Comparison of ENCODE assay signal across 23 cellular contexts in genomic region chrX:130563476-130563875, GRCh38.
DNase-seq lines count a peak whose midpoint lies in the region; ATAC-seq lines count a peak whose summit lies in the region.
"Had no signal": no experiment of that assay in that cellular context is flagged by ENCODE, and none has a peak within 500 bp of the region (broad histone marks: within the 10 kb centered on the region; RNA-seq: fewer than 3 reads in every experiment).

No MANE protein-coding gene starts in this region.

- intact Hi-C loops in activated CD4-positive, alpha-beta T cell treated with anti-CD3 and anti-CD28 coated beads for 36 hours (cut with DNase I, micrococcal nuclease): no loop called here

- H3K4me3 Mint-ChIP-seq in activated CD4-positive, alpha-beta T cell treated with anti-CD3 and anti-CD28 coated beads for 36 hours: no peak overlapping the region
- H3K4me3 Mint-ChIP-seq: activated CD4-positive, alpha-beta memory T cell treated with anti-CD3 and anti-CD28 coated beads for 36 hours; activated naive CD8-positive, alpha-beta T cell treated with anti-CD3 and anti-CD28 coated beads, Interleukin-2, amount 50 U/mL, for 24 hours; CD14-positive monocyte; neural progenitor cell; WTC11 had no signal

- ATAC-seq in GM18870 (IDR thresholded peaks at IDR 0.05; ENCODE audit: unreplicated experiment) (peak; percentile 65), GM19468 (IDR thresholded peaks at IDR 0.05; ENCODE audit: extremely low read depth, unreplicated experiment) (peak; percentile 32), HG03108 (IDR thresholded peaks at IDR 0.05; ENCODE audit: unreplicated experiment) (peak; percentile 69), HG02885 (IDR thresholded peaks at IDR 0.05; ENCODE audit: poor library complexity, unreplicated experiment) (no peak)
- ATAC-seq in activated CD4-positive, alpha-beta T cell treated with anti-CD3 and anti-CD28 coated beads for 36 hours: no peak
- ATAC-seq: activated naive CD8-positive, alpha-beta T cell treated with anti-CD3 and anti-CD28 coated beads, Interleukin-2, amount 50 U/mL, for 24 hours; sciatic nerve; stimulated activated naive CD8-positive, alpha-beta T cell treated with anti-CD3 and anti-CD28 coated beads, Interleukin-15, Interleukin-2, amounts not matched to agents 100 U/mL and 50 U/mL, for 24 hours; WTC11 had no signal

- H3K27me3 Mint-ChIP-seq in activated CD4-positive, alpha-beta T cell treated with anti-CD3 and anti-CD28 coated beads for 36 hours: peaks cover 4% of the 10 kb centered on the region
- H3K27me3 Mint-ChIP-seq: activated naive CD8-positive, alpha-beta T cell treated with anti-CD3 and anti-CD28 coated beads, Interleukin-2, amount 50 U/mL, for 24 hours had no signal

- H3K36me3 Mint-ChIP-seq in activated CD4-positive, alpha-beta T cell treated with anti-CD3 and anti-CD28 coated beads for 36 hours (ENCODE audit: low read depth): no peaks in the 10 kb centered on the region
- H3K36me3 Mint-ChIP-seq: activated CD4-positive, alpha-beta memory T cell treated with anti-CD3 and anti-CD28 coated beads for 36 hours; CD14-positive monocyte; neural progenitor cell; WTC11 had no signal

- H3K4me1 Mint-ChIP-seq in activated CD4-positive, alpha-beta T cell treated with anti-CD3 and anti-CD28 coated beads for 36 hours: no peaks in the 10 kb centered on the region
- H3K4me1 Mint-ChIP-seq: activated naive CD8-positive, alpha-beta T cell treated with anti-CD3 and anti-CD28 coated beads, Interleukin-2, amount 50 U/mL, for 24 hours; CD14-positive monocyte; neural progenitor cell had no signal

- peak; percentile 60 for DNase-seq in kidney tubule cell (ENCODE audit: low spot score)
- no peak for DNase-seq in activated CD4-positive, alpha-beta T cell treated with anti-CD3 and anti-CD28 coated beads for 36 hours
- DNase-seq in activated T-cell treated with anti-CD3 and anti-CD28 coated beads, Interleukin-2, amount 50 U/mL, for 1 hour: no peak
- DNase-seq: activated CD4-positive, alpha-beta memory T cell treated with anti-CD3 and anti-CD28 coated beads for 36 hours; activated CD8-positive, alpha-beta memory T cell treated with anti-CD3 and anti-CD28 coated beads, Interleukin-2, amount 50 U/mL, for 48 hours; activated gamma-delta T cell; activated naive CD8-positive, alpha-beta T cell treated with anti-CD3 and anti-CD28 coated beads, Interleukin-2, amount 50 U/mL, for 24 hours; Karpas-422; kidney; MV-4-11; NCI-H146; NCI-H510A; SHP77 treated with DMSO at 0.1 percent for 48 hours; stimulated activated naive CD8-positive, alpha-beta T cell treated with anti-CD3 and anti-CD28 coated beads, Interleukin-15, Interleukin-2, amounts not matched to agents 100 U/mL and 50 U/mL, for 24 hours; uterus had no signal

- CTCF ChIA-PET in activated CD4-positive, alpha-beta T cell treated with anti-CD3 and anti-CD28 coated beads for 36 hours (lab: Charles Lee): no interaction called here

- POLR2A ChIA-PET in activated CD4-positive, alpha-beta T cell treated with anti-CD3 and anti-CD28 coated beads for 36 hours (lab: Charles Lee): no interaction called here

- H3K9me3 Mint-ChIP-seq in activated CD4-positive, alpha-beta T cell treated with anti-CD3 and anti-CD28 coated beads for 36 hours (ENCODE audit: low read depth): no peaks in the 10 kb centered on the region
- H3K9me3 Mint-ChIP-seq: activated CD4-positive, alpha-beta memory T cell treated with anti-CD3 and anti-CD28 coated beads for 36 hours; activated naive CD8-positive, alpha-beta T cell treated with anti-CD3 and anti-CD28 coated beads, Interleukin-2, amount 50 U/mL, for 24 hours; neural progenitor cell had no signal

- H3K27ac Mint-ChIP-seq in activated CD4-positive, alpha-beta T cell treated with anti-CD3 and anti-CD28 coated beads for 36 hours: no peak overlapping the region
- H3K27ac Mint-ChIP-seq: activated CD4-positive, alpha-beta memory T cell treated with anti-CD3 and anti-CD28 coated beads for 36 hours; activated naive CD8-positive, alpha-beta T cell treated with anti-CD3 and anti-CD28 coated beads, Interleukin-2, amount 50 U/mL, for 24 hours; CD14-positive monocyte; neural progenitor cell; WTC11 had no signal

Comparison
In these comparisons a context has a peak if more than half of its experiments do, and no peak if none do; other contexts are left out.
1. ATAC-seq: peak in GM18870 (single experiment), GM19468 (single experiment) and HG03108 (single experiment); none in activated CD4-positive, alpha-beta T cell treated with anti-CD3 and anti-CD28 coated beads for 36 hours (single experiment) and HG02885 (single experiment).